8 cellular contexts compared by ENCODE assay signal in genomic region chr6:27502508-27503435, GRCh38. TPM values are rescaled to one million over a fixed set of nuclear protein-coding genes. Genes with fewer than 3 reads are reported as not detected.
DNase-seq lines count a peak whose midpoint lies in the region; ATAC-seq and TF ChIP-seq lines count a peak whose summit lies in the region.

No MANE protein-coding gene starts in this region.

- TF ChIP-seq CTCF in WERI-Rb-1 (IDR thresholded peaks at IDR 0.05; ENCODE audit: low read depth, low read length) = no peak
- TF ChIP-seq CTCF in cardiac fibroblast (IDR thresholded peaks at IDR 0.05; ENCODE audit: low read depth, low read length) = no peak

- peak; percentile 27 for DNase-seq in GM03348 (ENCODE audit: low spot score)
- peak; percentile 74 to 85 for DNase-seq in NCI-H2081 (lab: John Stamatoyannopoulos, UW)
- DNase-seq in WERI-Rb-1 = peak; percentile 81
- peak; percentile 64 to 90 for DNase-seq in cardiac fibroblast (ENCODE audit: low read depth in 2 of 2)
- DNase-seq in left colon = peak; percentile 45 to 64
- peak; percentile 86 for DNase-seq in stimulated activated CD4-positive, alpha-beta T cell treated with anti-CD3 and anti-CD28 coated beads, Interleukin-4, amount 100 ng/mL, for 24 hours
- no peak for DNase-seq in middle frontal gyrus (ENCODE audit: extremely low spot score, low spot score)

- intact Hi-C loops in left colon (cut with DNase I, micrococcal nuclease) = no loop called here

- H3K4me3 ChIP-seq in WERI-Rb-1 (ENCODE audit: low read depth, low read length) (peak overlapping the region; percentile 71), cardiac fibroblast (replicated peaks in 1 of 2; ENCODE audit: low read depth in 2 of 2, low read length in 2 of 2) (peak overlapping the region; percentile 41 to 55)

- H3K36me3 ChIP-seq in WERI-Rb-1 = no peaks in the 10 kb centered on the region

- H3K27me3 ChIP-seq in WERI-Rb-1 (ENCODE audit: insufficient read depth, low read depth, severe bottlenecking) = peaks cover 35% of the 10 kb centered on the region

- ATAC-seq in HG02763 (IDR thresholded peaks at IDR 0.05; ENCODE audit: unreplicated experiment) = peak; percentile 52
- ATAC-seq in left colon = peak; percentile 82

- H3K9me3 ChIP-seq in WERI-Rb-1 (ENCODE audit: severe bottlenecking) = no peaks in the 10 kb centered on the region

- H3K27ac ChIP-seq in WERI-Rb-1 = no peak overlapping the region

RNA-seq across cellular contexts. Expression of gene ZNF184, which starts 29.9 kb away (rescaled TPM):
- total RNA-seq in left colon = 1 to 10 TPM; 5.8 to 6.5 TPM
